26 cellular contexts compared by ENCODE assay signal in genomic region chr16:57883480-57883879, GRCh38.
DNase-seq lines count a peak whose midpoint lies in the region; ATAC-seq, FAIRE-seq and TF ChIP-seq lines count a peak whose summit lies in the region.
"Had no signal": no experiment of that assay in that cellular context is flagged by ENCODE, and none has a peak within 500 bp of the region (broad histone marks: within the 10 kb centered on the region; RNA-seq: fewer than 3 reads in every experiment).

No MANE protein-coding gene starts in this region.

- H3K4me2 ChIP-seq in HepG2 (ENCODE audit: low read depth, low read length) (no peak overlapping the region), keratinocyte (ENCODE audit: control insufficient read depth, extremely low read depth, insufficient read depth, low read depth, low read length) (peak overlapping the region; percentile 20)
- H3K4me2 ChIP-seq: BLaER1 had no signal

- ATAC-seq in HepG2 = no peak
- ATAC-seq in right lobe of liver = no peak
- no peak for ATAC-seq in WTC11

- TF ChIP-seq CTCF in HepG2 (CRISPR knock-in tag; IDR thresholded peaks at IDR 0.05) (no peak), right lobe of liver (IDR thresholded peaks at IDR 0.05) (no peak), WTC11 (IDR thresholded peaks at IDR 0.05) (no peak), keratinocyte (optimal IDR thresholded peaks at IDR 0.05 in 1 of 3, IDR thresholded peaks at IDR 0.05 in 1 of 3, conservative IDR thresholded peaks at IDR 0.05 in 1 of 3; ENCODE audit: extremely low read depth in 1 of 3, insufficient read depth in 2 of 3, low read length in 3 of 3) (no peak), spleen (IDR thresholded peaks at IDR 0.05 in 8 of 11, conservative IDR thresholded peaks at IDR 0.05 in 3 of 11) (no peak), dorsolateral prefrontal cortex (IDR thresholded peaks at IDR 0.05 in 54 of 56, conservative IDR thresholded peaks at IDR 0.05 in 2 of 56; ENCODE audit: low read depth in 1 of 56, partially characterized antibody in 56 of 56) (no peak)

- peaks cover 2 to 32% of the 10 kb centered on the region in 2 experiments; a peak in 4 of 5 replicates for H3K27me3 ChIP-seq in HepG2 (ENCODE audit: control insufficient read depth in 1 of 2, insufficient read depth in 2 of 2, low read length in 2 of 2)
- H3K27me3 ChIP-seq in right lobe of liver = no peaks in the 10 kb centered on the region
- H3K27me3 ChIP-seq in keratinocyte (ENCODE audit: control insufficient read depth, extremely low read depth, insufficient read depth, low read length) = peaks cover 25% of the 10 kb centered on the region
- peaks cover 0 to 56% (median 22%) of the 10 kb centered on the region in 7 donors for H3K27me3 ChIP-seq in spleen (replicated peaks in 1 of 7)
- peaks cover 0 to 48% (median 19%) of the 10 kb centered on the region in 45 donors for H3K27me3 ChIP-seq in dorsolateral prefrontal cortex
- H3K27me3 ChIP-seq: BLaER1 had no signal

- H3K27ac Mint-ChIP-seq in WTC11 = no peak overlapping the region
- H3K27ac Mint-ChIP-seq: CD4-positive, CD25-positive, alpha-beta regulatory T cell had no signal

- peak; percentile 32 for FAIRE-seq in HepG2 (lab: Jason Lieb, UNC)
- no peak for FAIRE-seq in keratinocyte (lab: Jason Lieb, UNC)
- FAIRE-seq: GM12892, GM19239, RCC 7860 had no signal

- peaks cover 23% of the 10 kb centered on the region for H3K4me1 Mint-ChIP-seq in WTC11
- H3K4me1 Mint-ChIP-seq: CD4-positive, CD25-positive, alpha-beta regulatory T cell had no signal

- no peak overlapping the region for H3K4me3 ChIP-seq in HepG2 (replicated peaks in 1 of 3; ENCODE audit: insufficient read depth in 1 of 3, low read depth in 2 of 3, low read length in 3 of 3)
- no peak overlapping the region for H3K4me3 ChIP-seq in right lobe of liver
- no peak overlapping the region for H3K4me3 ChIP-seq in keratinocyte (ENCODE audit: control insufficient read depth in 2 of 3, extremely low read depth in 1 of 3, insufficient read depth in 2 of 3, low read depth in 1 of 3, low read length in 3 of 3)
- no peak overlapping the region for H3K4me3 ChIP-seq in spleen
- no peak overlapping the region for H3K4me3 ChIP-seq in dorsolateral prefrontal cortex
- H3K4me3 ChIP-seq: BLaER1 had no signal

- BruUV-seq in HepG2 (replicated peaks; lab: Mats Ljungman, UMichigan) = no TSS peak

- no peaks in the 10 kb centered on the region for H3K9me3 ChIP-seq in HepG2 (ENCODE audit: low read length)
- no peaks in the 10 kb centered on the region for H3K9me3 ChIP-seq in right lobe of liver
- H3K9me3 ChIP-seq in keratinocyte (ENCODE audit: control insufficient read depth, low read depth, low read length) = no peaks in the 10 kb centered on the region
- no peaks in the 10 kb centered on the region for H3K9me3 ChIP-seq in spleen
- H3K9me3 ChIP-seq: BLaER1 had no signal

- no peak overlapping the region for H2AFZ ChIP-seq in HepG2 (ENCODE audit: low read length)
- H2AFZ ChIP-seq in keratinocyte (ENCODE audit: control insufficient read depth, low read length) = no peak overlapping the region

- no peaks in the 10 kb centered on the region for H4K20me1 ChIP-seq in HepG2 (ENCODE audit: insufficient read depth, low read length)
- H4K20me1 ChIP-seq in keratinocyte (ENCODE audit: control insufficient read depth, extremely low read depth, insufficient read depth, low read length) = no peaks in the 10 kb centered on the region
- H4K20me1 ChIP-seq: BLaER1 had no signal

- H3K36me3 Mint-ChIP-seq in WTC11 = no peaks in the 10 kb centered on the region
- H3K36me3 Mint-ChIP-seq: CD4-positive, CD25-positive, alpha-beta regulatory T cell had no signal

- H3K27me3 Mint-ChIP-seq in WTC11 (ENCODE audit: low read depth) = peaks cover 27% of the 10 kb centered on the region

- POLR2A ChIA-PET in HepG2 (lab: Yijun Ruan, JAX) (interaction anchor here (2.1 kb wide), 1 partner anchor 10 kb away, joined by 12 read pairs; no protein-coding TSS in a partner anchor), WTC11 (lab: Charles Lee) (no interaction called here)

- H3K79me2 ChIP-seq in HepG2 (ENCODE audit: insufficient read depth, low read length) (no peaks in the 10 kb centered on the region), keratinocyte (ENCODE audit: control insufficient read depth, insufficient read depth, low read length) (no peaks in the 10 kb centered on the region)

- TF ChIP-seq EP300 in HepG2 (IDR thresholded peaks at IDR 0.05; ENCODE audit: low read depth in 2 of 2, low read length in 2 of 2) (no peak), HepG2 (CRISPR knock-in tag; IDR thresholded peaks at IDR 0.05; ENCODE audit: borderline replicate concordance) (no peak)

- H3K9me1 ChIP-seq in keratinocyte (ENCODE audit: control insufficient read depth, extremely low read depth, insufficient read depth, low read length) = no peaks in the 10 kb centered on the region

- dilution Hi-C loops in keratinocyte (cut with MboI; ENCODE audit: extremely low pct_ligation_motif_present, low sequenced_read_pairs) = no loop called here

- peak overlapping the region; percentile 50 for H3K4me3 Mint-ChIP-seq in WTC11
- H3K4me3 Mint-ChIP-seq: CD4-positive, CD25-positive, alpha-beta regulatory T cell had no signal

- 31% methylated on average over 4 of the region's 4 CpGs for WGBS in HepG2 (ENCODE audit: low lambda C conversion rate)
- WGBS in right lobe of liver (ENCODE audit: insufficient coverage, low coverage, low lambda C conversion rate, missing lambda C conversion rate) = 87% methylated on average over 4 of the region's 4 CpGs
- WGBS in spleen, 5 donors = 71 to 77% (median 75%) methylated on average over 4 of the region's 4 CpGs

- no peak for TF ChIP-seq RAD21 in HepG2 (CRISPR knock-in tag; IDR thresholded peaks at IDR 0.05)

- CTCF ChIA-PET in HepG2 (lab: Yijun Ruan, JAX; ENCODE audit: low intra/inter-chr PET ratio, low total read pairs) (no interaction called here), WTC11 (lab: Charles Lee) (interaction anchor here (1.0 to 2.7 kb wide), 12 partner anchors 10 to 283 kb away, joined by 3 to 10 read pairs (median 5); partner anchors contain the start of gene USB1)

- TF ChIP-seq POLR2A in HepG2 (IDR thresholded peaks at IDR 0.05; ENCODE audit: insufficient read depth in 1 of 2, low read depth in 2 of 2, low read length in 2 of 2) = no peak
- no peak for TF ChIP-seq POLR2A in right lobe of liver (IDR thresholded peaks at IDR 0.05)
- no peak for TF ChIP-seq POLR2A in spleen (IDR thresholded peaks at IDR 0.05)

- H3K9me3 Mint-ChIP-seq in WTC11 = no peaks in the 10 kb centered on the region

- H3K36me3 ChIP-seq in HepG2 (replicated peaks in 1 of 2; ENCODE audit: control insufficient read depth in 1 of 2, insufficient read depth in 2 of 2, low read length in 2 of 2) (no peaks in the 10 kb centered on the region), right lobe of liver (no peaks in the 10 kb centered on the region), keratinocyte (ENCODE audit: control insufficient read depth in 2 of 2, extremely low read depth in 1 of 2, insufficient read depth in 2 of 2, low read length in 2 of 2) (no peaks in the 10 kb centered on the region), spleen (no peaks in the 10 kb centered on the region)
- H3K36me3 ChIP-seq: BLaER1 had no signal

- no peak for DNase-seq in HepG2 (ENCODE audit: low spot score)
- no peak for DNase-seq in right lobe of liver
- DNase-seq in WTC11 (ENCODE audit: low spot score) = no peak
- no peak for DNase-seq in keratinocyte (ENCODE audit: low read depth, low spot score)
- peak; percentile 11 for DNase-seq in spleen
- no peak for DNase-seq in dorsolateral prefrontal cortex
- no peak for DNase-seq in NCI-H1436 treated with DMSO at 0.1 percent for 48 hours (lab: John Stamatoyannopoulos, UW)
- no peak for DNase-seq in HUDEP-2 (lab: John Stamatoyannopoulos, UW; ENCODE audit: unreplicated experiment in 76 of 76)
- DNase-seq: 8988T; CD4-positive, CD25-positive, alpha-beta regulatory T cell; DMS153; DND-41; HCEC 1CT; KBM-7; MV-4-11; NCI-H1105; NCI-H146; NCI-H1930; NCI-H2107; NCI-H524; NCI-H748 treated with DMSO at 0.1 percent for 48 hours had no signal

- H3K4me1 ChIP-seq in HepG2 (ENCODE audit: insufficient read depth, low read length) = peaks cover 42% of the 10 kb centered on the region
- no peaks in the 10 kb centered on the region for H3K4me1 ChIP-seq in right lobe of liver
- H3K4me1 ChIP-seq in keratinocyte (ENCODE audit: control insufficient read depth, extremely low read depth, insufficient read depth, low read length) = peaks cover 4% of the 10 kb centered on the region
- peaks cover 0 to 9% (median 3%) of the 10 kb centered on the region in 6 donors for H3K4me1 ChIP-seq in spleen
- H3K4me1 ChIP-seq: BLaER1 had no signal

- H3K27ac ChIP-seq in HepG2 (ENCODE audit: extremely low read length, insufficient read depth, low read length) (no peak overlapping the region), right lobe of liver (no peak overlapping the region), keratinocyte (ENCODE audit: control insufficient read depth, insufficient read depth, low read length) (no peak overlapping the region), spleen (no peak overlapping the region), dorsolateral prefrontal cortex (no peak overlapping the region)
- H3K27ac ChIP-seq: BLaER1, HL-60 had no signal

- H3K9ac ChIP-seq in HepG2 (ENCODE audit: insufficient read depth, low read depth, low read length) (no peak overlapping the region), keratinocyte (ENCODE audit: control insufficient read depth, extremely low read depth, insufficient read depth, low read length) (no peak overlapping the region)
- H3K9ac ChIP-seq: BLaER1 had no signal

- in situ Hi-C loops in HepG2 (cut with HindIII; ENCODE audit: extremely low pct_ligation_motif_present, low pct_unique_long_range_greater_than_20kb) = no loop called here

- intact Hi-C loops in HepG2 (cut with micrococcal nuclease; ENCODE audit: unreplicated experiment) (no loop called here), right lobe of liver (cut with DNase I) (no loop called here), spleen (cut with DNase I; ENCODE audit: low total_unique reads) (no loop called here), dorsolateral prefrontal cortex (cut with DNase I) (no loop called here)

TF ChIP-seq in HepG2, 621 proteins besides CTCF, POLR2A, EP300 and RAD21:
- TF ChIP-seq ZNF121 (CRISPR knock-in tag; IDR thresholded peaks at IDR 0.05) = peak; percentile 66
- TF ChIP-seq MED13 (CRISPR knock-in tag; IDR thresholded peaks at IDR 0.05) = no peak

TF ChIP-seq in WTC11, 78 proteins besides CTCF, POLR2A, EP300 and RAD21 (continues in another document):
- TF ChIP-seq ZNF396 (CRISPR knock-in tag; IDR thresholded peaks at IDR 0.05; ENCODE audit: borderline replicate concordance) (no peak), ESRRA (CRISPR knock-in tag; IDR thresholded peaks at IDR 0.05; ENCODE audit: borderline replicate concordance) (no peak), FOXP1 (CRISPR knock-in tag; IDR thresholded peaks at IDR 0.05; ENCODE audit: borderline replicate concordance) (no peak)

Comparison
In these comparisons a context has a peak if more than half of its experiments do, and no peak if none do; other contexts are left out.
1. Of the 50 proteins assayed by ChIP-seq in both HepG2 and WTC11: peak only in HepG2: none; only in WTC11: none; in both: ZNF121; in neither: 49.